8 cellular contexts compared by ENCODE assay signal in genomic region chr16:68310441-68311315, GRCh38. TPM values are rescaled to one million over a fixed set of nuclear protein-coding genes. Genes with fewer than 3 reads are reported as not detected.
A peak's percentile ranks its signal among the peaks of the same experiment; 100 is the strongest.
DNase-seq lines count a peak whose midpoint lies in the region; ATAC-seq, FAIRE-seq and TF ChIP-seq lines count a peak whose summit lies in the region.

A gene with protein sequence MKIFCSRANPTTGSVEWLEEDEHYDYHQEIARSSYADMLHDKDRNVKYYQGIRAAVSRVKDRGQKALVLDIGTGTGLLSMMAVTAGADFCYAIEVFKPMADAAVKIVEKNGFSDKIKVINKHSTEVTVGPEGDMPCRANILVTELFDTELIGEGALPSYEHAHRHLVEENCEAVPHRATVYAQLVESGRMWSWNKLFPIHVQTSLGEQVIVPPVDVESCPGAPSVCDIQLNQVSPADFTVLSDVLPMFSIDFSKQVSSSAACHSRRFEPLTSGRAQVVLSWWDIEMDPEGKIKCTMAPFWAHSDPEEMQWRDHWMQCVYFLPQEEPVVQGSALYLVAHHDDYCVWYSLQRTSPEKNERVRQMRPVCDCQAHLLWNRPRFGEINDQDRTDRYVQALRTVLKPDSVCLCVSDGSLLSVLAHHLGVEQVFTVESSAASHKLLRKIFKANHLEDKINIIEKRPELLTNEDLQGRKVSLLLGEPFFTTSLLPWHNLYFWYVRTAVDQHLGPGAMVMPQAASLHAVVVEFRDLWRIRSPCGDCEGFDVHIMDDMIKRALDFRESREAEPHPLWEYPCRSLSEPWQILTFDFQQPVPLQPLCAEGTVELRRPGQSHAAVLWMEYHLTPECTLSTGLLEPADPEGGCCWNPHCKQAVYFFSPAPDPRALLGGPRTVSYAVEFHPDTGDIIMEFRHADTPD (plus strand): TSS chr16:68311019. CDS start chr16:68315980, 4,961 bp downstream.
SLC7A6OS (minus strand) TSS chr16:68310946; CDS start chr16:68310926, 20 bp downstream.

- peak; percentile 95 for DNase-seq in BE2C
- peak; percentile 94 for DNase-seq in GM19239 (ENCODE audit: insufficient read length, low spot score)
- peak; percentile 92 for DNase-seq in NCI-H510A treated with DMSO at 0.1 percent for 48 hours (lab: John Stamatoyannopoulos, UW)
- peak; percentile 87 to 90 for DNase-seq in activated CD4-positive, alpha-beta T cell treated with anti-CD3 and anti-CD28 coated beads for 24 hours (ENCODE audit: low read depth in 2 of 2)
- DNase-seq in cerebellum (ENCODE audit: low spot score) = peak; percentile 95
- DNase-seq in kidney epithelial cell (ENCODE audit: low read depth) = peak; percentile 64
- peak; percentile 88 to 92 for DNase-seq in stimulated activated CD4-positive, alpha-beta T cell treated with anti-CD3 and anti-CD28 coated beads, Interleukin-15, amount 100 ng/mL, for 48 hours (ENCODE audit: low read depth in 2 of 2)

- peaks cover 3% of the 10 kb centered on the region; the same call in 1 of the 2 replicates for H3K4me1 ChIP-seq in BE2C

- no peaks in the 10 kb centered on the region for H3K9me3 ChIP-seq in BE2C

- ATAC-seq in HG03442 (IDR thresholded peaks at IDR 0.05; ENCODE audit: unreplicated experiment) = peak; percentile 96

- peak; percentile 7; the same call in 1 of the 2 replicates for TF ChIP-seq CTCF in BE2C (IDR thresholded peaks at IDR 0.05; ENCODE audit: low read depth, low read length)
- TF ChIP-seq CTCF in kidney epithelial cell (IDR thresholded peaks at IDR 0.05; ENCODE audit: insufficient read depth, low read length, poor library complexity, severe bottlenecking) = no peak

- FAIRE-seq in GM19239 (lab: Jason Lieb, UNC) = peak; percentile 89

- H3K4me3 ChIP-seq in BE2C (ENCODE audit: low read depth, low read length) = peak within 1 kb of the TSS; percentile 84
- H3K4me3 ChIP-seq in kidney epithelial cell (ENCODE audit: low read depth, low read length) = peak within 1 kb of the TSS; percentile 88

- H3K27me3 ChIP-seq in BE2C = no peaks in the 10 kb centered on the region
- no peaks in the 10 kb centered on the region for H3K27me3 ChIP-seq in kidney epithelial cell (ENCODE audit: control insufficient read depth, insufficient read depth, low read length)

- H3K36me3 ChIP-seq in BE2C (peaks cover 31% of the 10 kb centered on the region), kidney epithelial cell (ENCODE audit: control insufficient read depth, insufficient read depth, low read length) (no peaks in the 10 kb centered on the region)

RNA-seq across cellular contexts. Expression of the first gene that starts in this region (rescaled TPM):
- 67.4 TPM for polyA plus RNA-seq in BE2C (2012; ENCODE audit: insufficient read depth, insufficient read length, low read depth)
- 50.8 TPM for total RNA-seq in cerebellum
- total RNA-seq in kidney epithelial cell = 37.0 and 41.8 TPM in 2 replicates

RNA-seq across cellular contexts. Expression of gene SLC7A6OS, which starts in this region (rescaled TPM):
- polyA plus RNA-seq in BE2C (2012; ENCODE audit: insufficient read depth, insufficient read length, low read depth) = 23.0 TPM
- 18.6 TPM for total RNA-seq in cerebellum
- 10.4 and 14.4 TPM in 2 replicates for total RNA-seq in kidney epithelial cell

Comparison
In these comparisons a context has a peak if more than half of its experiments do, and no peak if none do; other contexts are left out.
1. Peak in every context shown above with its lines: DNase-seq, ATAC-seq and H3K4me3 ChIP-seq.